ENCODE assay signal across 13 cellular contexts in genomic region chr5:73826761-73827450, GRCh38.
DNase-seq lines count a peak whose midpoint lies in the region; ATAC-seq, FAIRE-seq and TF ChIP-seq lines count a peak whose summit lies in the region.
"Had no signal": no experiment of that assay in that cellular context is flagged by ENCODE, and none has a peak within 500 bp of the region (broad histone marks: within the 10 kb centered on the region; RNA-seq: fewer than 3 reads in every experiment).

No MANE protein-coding gene starts in this region.

- H3K36me3 Mint-ChIP-seq in HFFc6 (ENCODE audit: low read depth) (no peaks in the 10 kb centered on the region), endothelial cell (ENCODE audit: low read depth, unreplicated experiment) (no peaks in the 10 kb centered on the region)
- H3K36me3 Mint-ChIP-seq: CD4-positive, CD25-positive, alpha-beta regulatory T cell had no signal

- no peak for ATAC-seq in GM21367 (IDR thresholded peaks at IDR 0.05; ENCODE audit: unreplicated experiment)

- POLR2A ChIA-PET in AG04449 (lab: Yijun Ruan, JAX) (interaction anchor here (0.6 to 2.1 kb wide), 3 partner anchors 12 to 112 kb away, joined by 3 to 10 read pairs (median 3); no protein-coding TSS in a partner anchor), GM10248 (lab: Yijun Ruan, JAX) (no interaction called here)

- H3K27me3 Mint-ChIP-seq in HFFc6 (ENCODE audit: insufficient read depth) = no peaks in the 10 kb centered on the region; the same call in 1 of the 2 replicates
- no peaks in the 10 kb centered on the region for H3K27me3 Mint-ChIP-seq in endothelial cell (ENCODE audit: unreplicated experiment)
- H3K27me3 Mint-ChIP-seq: activated B cell treated with CpG ODN at 0.5 μM for 24 hours; CD4-positive, CD25-positive, alpha-beta regulatory T cell had no signal

- DNase-seq in AG04449 (ENCODE audit: low read depth, low spot score) (peak; percentile 65), HFFc6 (peak; percentile 73), astrocyte of the hippocampus (ENCODE audit: low read depth, low spot score) (peak; percentile 81), left kidney (ENCODE audit: low read depth, low spot score) (peak; percentile 77), endothelial cell (ENCODE audit: low spot score) (no peak), GM12892 (ENCODE audit: insufficient read length) (no peak), GM10248 (ENCODE audit: extremely low spot score) (no peak)
- DNase-seq: activated B cell treated with CpG ODN at 0.5 μM for 24 hours; activated naive CD4-positive, alpha-beta T cell; CD4-positive, CD25-positive, alpha-beta regulatory T cell; erythroblast; stimulated activated CD4-positive, alpha-beta T cell treated with anti-CD3 and anti-CD28 coated beads, Interleukin-2, amount 100 ng/mL, for 24 hours had no signal

- no peak for TF ChIP-seq POLR2A in GM12892 (IDR thresholded peaks at IDR 0.05; ENCODE audit: low read depth, low read length)

- H3K9me3 Mint-ChIP-seq in HFFc6 (no peaks in the 10 kb centered on the region), endothelial cell (ENCODE audit: unreplicated experiment) (no peaks in the 10 kb centered on the region)
- H3K9me3 Mint-ChIP-seq: activated B cell treated with CpG ODN at 0.5 μM for 24 hours had no signal

- TF ChIP-seq CTCF in AG04449 (IDR thresholded peaks at IDR 0.05; ENCODE audit: insufficient read depth, low read length, missing control alignments) (no peak), HFFc6 (IDR thresholded peaks at IDR 0.05) (no peak), endothelial cell (IDR thresholded peaks at IDR 0.05; ENCODE audit: unreplicated experiment) (no peak), GM10248 (IDR thresholded peaks at IDR 0.05; ENCODE audit: control extremely low read depth, extremely low read depth, low read depth, missing control alignments) (no peak)

- no peak overlapping the region for H3K4me3 ChIP-seq in AG04449 (ENCODE audit: low read depth, low read length)

- no peak for FAIRE-seq in GM12892 (lab: Jason Lieb, UNC)

- no peak overlapping the region for H3K4me3 Mint-ChIP-seq in HFFc6
- H3K4me3 Mint-ChIP-seq in endothelial cell (ENCODE audit: unreplicated experiment) = no peak overlapping the region
- H3K4me3 Mint-ChIP-seq: activated B cell treated with CpG ODN at 0.5 μM for 24 hours; CD4-positive, CD25-positive, alpha-beta regulatory T cell had no signal

- H3K4me1 Mint-ChIP-seq in HFFc6 (ENCODE audit: low read depth) (no peaks in the 10 kb centered on the region; the same call in 1 of the 2 replicates), endothelial cell (ENCODE audit: unreplicated experiment) (peaks cover 3% of the 10 kb centered on the region)
- H3K4me1 Mint-ChIP-seq: activated B cell treated with CpG ODN at 0.5 μM for 24 hours; CD4-positive, CD25-positive, alpha-beta regulatory T cell had no signal

- CTCF ChIA-PET in AG04449 (lab: Yijun Ruan, JAX) (interaction anchor here (1.1 to 2.6 kb wide), 3 partner anchors 34 to 236 kb away, joined by 3 to 15 read pairs (median 4); no protein-coding TSS in a partner anchor), GM10248 (lab: Yijun Ruan, JAX) (interaction anchor here (1.1 to 1.6 kb wide), 5 partner anchors 9 to 481 kb away, joined by 3 to 6 read pairs (median 4); no protein-coding TSS in a partner anchor)

- H3K27ac Mint-ChIP-seq in HFFc6 (no peak overlapping the region), endothelial cell (ENCODE audit: unreplicated experiment) (no peak overlapping the region)
- H3K27ac Mint-ChIP-seq: activated B cell treated with CpG ODN at 0.5 μM for 24 hours; CD4-positive, CD25-positive, alpha-beta regulatory T cell had no signal

Comparison
In these comparisons a context has a peak if more than half of its experiments do, and no peak if none do; other contexts are left out.
1. DNase-seq: peak in AG04449 (single experiment), HFFc6 (single experiment), astrocyte of the hippocampus (single experiment) and left kidney (single experiment); none in endothelial cell (single experiment), GM12892 (single experiment) and GM10248 (single experiment).